ENCODE assay signal across 26 cellular contexts in the genomic region with DNA sequence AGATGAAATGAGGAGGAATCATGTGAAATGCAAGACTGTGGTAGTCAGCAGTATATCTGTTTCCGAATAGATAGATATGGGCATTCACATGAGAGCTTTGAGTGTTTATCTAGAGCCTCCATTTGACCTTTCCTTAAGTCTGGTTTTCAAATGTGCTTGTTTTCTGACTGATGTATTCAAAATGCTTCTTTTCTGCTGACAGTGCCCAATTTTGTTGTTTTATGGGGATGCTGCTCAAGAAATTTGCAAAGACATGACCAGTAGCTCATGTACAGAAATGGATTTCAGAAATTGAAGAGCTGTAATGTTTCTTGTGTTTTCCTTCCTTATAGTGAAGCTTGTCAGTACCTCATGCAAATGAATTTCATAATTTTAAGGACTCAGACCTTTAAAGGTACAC.
"Had no signal": no experiment of that assay in that cellular context is flagged by ENCODE, and none has a peak within 500 bp of the region (broad histone marks: within the 10 kb centered on the region; RNA-seq: fewer than 3 reads in every experiment).

No MANE protein-coding gene starts in this region.

- H3K9ac ChIP-seq: parathyroid adenoma had no signal

- H3K9me3 ChIP-seq: gastrocnemius medialis, lower lobe of right lung, stomach, thyroid gland, vagina had no signal

- H3K36me3 Mint-ChIP-seq: stimulated activated effector memory CD8-positive, alpha-beta T cell treated with anti-CD3 and anti-CD28 coated beads, Interleukin-12 subunit alpha, Interleukin-12 subunit beta, amount 100 ng/mL, for 72 hours had no signal

- H3K27ac ChIP-seq: epithelial cell of prostate, gastrocnemius medialis, lower lobe of right lung, parathyroid adenoma, stomach, thyroid gland, vagina had no signal

- H3K4me3 Mint-ChIP-seq: dendritic cell treated with granulocyte-macrophage colony-stimulating factor and Interleukin-4, amounts not matched to agents 40 ng/mL and 50 ng/mL, for 4 days; endodermal cell; naive thymus-derived CD8-positive, alpha-beta T cell; stimulated activated effector memory CD8-positive, alpha-beta T cell treated with anti-CD3 and anti-CD28 coated beads, Interleukin-12 subunit alpha, Interleukin-12 subunit beta, amount 100 ng/mL, for 72 hours had no signal

- H3K4me3 ChIP-seq: gastrocnemius medialis, lower lobe of right lung, smooth muscle cell, stomach, thyroid gland, vagina had no signal

- H3K4me1 ChIP-seq: gastrocnemius medialis, lower lobe of right lung, parathyroid adenoma, stomach, thyroid gland, vagina had no signal

- DNase-seq: effector CD8-positive, alpha-beta T cell; endodermal cell; foreskin fibroblast; gastrocnemius medialis; head of caudate nucleus; left ventricle myocardium superior; lower lobe of right lung; naive thymus-derived CD8-positive, alpha-beta T cell; nephron progenitor cell; stimulated activated CD4-positive, alpha-beta T cell treated with anti-CD3 and anti-CD28 coated beads, Interleukin-12 subunit alpha, Interleukin-12 subunit beta, amount 100 ng/mL, for 4 hours; stimulated activated CD4-positive, alpha-beta T cell treated with anti-CD3 and anti-CD28 coated beads, Interleukin-1b, Interleukin-23, amount 100 ng/mL, for 48 hours; stimulated activated CD4-positive, alpha-beta T cell treated with anti-CD3 and anti-CD28 coated beads, Interleukin-4, amount 100 ng/mL, for 1 hour; stimulated activated naive CD4-positive, alpha-beta T cell treated with Interleukin-2 at 50 U/mL for 16 hours; stomach; thyroid gland; trophoblast cell had no signal

- H3K4me2 ChIP-seq: smooth muscle cell had no signal

- FAIRE-seq: keratinocyte had no signal

- H3K4me1 Mint-ChIP-seq: naive thymus-derived CD8-positive, alpha-beta T cell; stimulated activated effector memory CD8-positive, alpha-beta T cell treated with anti-CD3 and anti-CD28 coated beads, Interleukin-12 subunit alpha, Interleukin-12 subunit beta, amount 100 ng/mL, for 72 hours had no signal

- H3K27ac Mint-ChIP-seq: dendritic cell treated with granulocyte-macrophage colony-stimulating factor and Interleukin-4, amounts not matched to agents 40 ng/mL and 50 ng/mL, for 4 days; endodermal cell; naive thymus-derived CD8-positive, alpha-beta T cell; stimulated activated effector memory CD8-positive, alpha-beta T cell treated with anti-CD3 and anti-CD28 coated beads, Interleukin-12 subunit alpha, Interleukin-12 subunit beta, amount 100 ng/mL, for 72 hours had no signal

- ATAC-seq: esophagus mucosa; gastrocnemius medialis; left ventricle myocardium superior; lower lobe of right lung; naive thymus-derived CD8-positive, alpha-beta T cell; sciatic nerve; stimulated activated effector memory CD8-positive, alpha-beta T cell treated with anti-CD3 and anti-CD28 coated beads, Interleukin-12 subunit alpha, Interleukin-12 subunit beta, amount 100 ng/mL, for 72 hours had no signal

- H3K27me3 Mint-ChIP-seq: dendritic cell treated with granulocyte-macrophage colony-stimulating factor and Interleukin-4, amounts not matched to agents 40 ng/mL and 50 ng/mL, for 4 days; naive thymus-derived CD8-positive, alpha-beta T cell; progenitor cell of endocrine pancreas had no signal

- H2AFZ ChIP-seq: parathyroid adenoma had no signal

- H3K36me3 ChIP-seq: gastrocnemius medialis, lower lobe of right lung, stomach, thyroid gland, vagina had no signal

- H3K9me3 Mint-ChIP-seq: dendritic cell treated with granulocyte-macrophage colony-stimulating factor and Interleukin-4, amounts not matched to agents 40 ng/mL and 50 ng/mL, for 4 days; endodermal cell; nephron progenitor cell had no signal

- H3K27me3 ChIP-seq: gastrocnemius medialis, stomach, thyroid gland, vagina had no signal

- H3K79me2 ChIP-seq: parathyroid adenoma had no signal
